Comparison of ENCODE assay signal across 24 cellular contexts in genomic region chr11:12267921-12268320, GRCh38.
"Had no signal": no experiment of that assay in that cellular context is flagged by ENCODE, and none has a peak within 500 bp of the region (broad histone marks: within the 10 kb centered on the region; RNA-seq: fewer than 3 reads in every experiment).

No MANE protein-coding gene starts in this region.

- H3K9me3 ChIP-seq: body of pancreas, neutrophil, pancreas had no signal

- H3K27me3 Mint-ChIP-seq: activated CD4-positive, alpha-beta T cell treated with anti-CD3 and anti-CD28 coated beads for 36 hours; dendritic cell treated with granulocyte-macrophage colony-stimulating factor and Interleukin-4, amounts not matched to agents 40 ng/mL and 50 ng/mL, for 4 days; stimulated activated naive CD8-positive, alpha-beta T cell treated with anti-CD3 and anti-CD28 coated beads, Interleukin-15, amount 100 ng/mL, for 72 hours; type B pancreatic cell had no signal

- H3K27ac ChIP-seq: foreskin keratinocyte, neutrophil, pancreas had no signal

- H3K27me3 ChIP-seq: body of pancreas, foreskin keratinocyte, neutrophil, pancreas had no signal

- DNase-seq: activated B cell treated with CpG ODN at 0.5 μM for 24 hours; activated CD4-positive, alpha-beta T cell treated with anti-CD3 and anti-CD28 coated beads for 36 hours; activated CD4-positive, alpha-beta T cell treated with anti-CD3 and anti-CD28 coated beads, Interleukin-2, amount 50 U/mL, for 4 hours; activated CD8-positive, alpha-beta memory T cell treated with anti-CD3 and anti-CD28 coated beads, Interleukin-2, amount 50 U/mL, for 48 hours; activated naive CD4-positive, alpha-beta T cell treated with anti-CD3 and anti-CD28 coated beads for 36 hours; activated T-cell treated with anti-CD3 and anti-CD28 coated beads, Interleukin-2, amount 50 U/mL, for 4 hours; amygdala; body of pancreas; effector CD4-positive, alpha-beta T cell; erythroblast; foreskin keratinocyte; hippocampal formation; kidney glomerular epithelial cell; left ventricle myocardium superior; mammary epithelial cell; right cardiac atrium; stimulated activated CD4-positive, alpha-beta T cell treated with anti-CD3 and anti-CD28 coated beads, Interleukin-1b, Interleukin-23, amount 100 ng/mL, for 48 hours; stimulated activated naive CD8-positive, alpha-beta T cell treated with anti-CD3 and anti-CD28 coated beads, Interleukin-15, amount 100 ng/mL, for 72 hours had no signal

- H3K27ac Mint-ChIP-seq: activated B cell treated with CpG ODN at 0.5 μM for 24 hours; activated CD4-positive, alpha-beta T cell treated with anti-CD3 and anti-CD28 coated beads for 36 hours; activated naive CD4-positive, alpha-beta T cell treated with anti-CD3 and anti-CD28 coated beads for 36 hours; dendritic cell treated with granulocyte-macrophage colony-stimulating factor and Interleukin-4, amounts not matched to agents 40 ng/mL and 50 ng/mL, for 4 days; T-helper 1 cell treated with Interleukin-12 subunit alpha and Interleukin-12 subunit beta and Interleukin-4 antibody, amounts not matched to agents 30 μg/mL and 1 μg/mL, for 36 hours; type B pancreatic cell had no signal

- H3K4me1 Mint-ChIP-seq: activated B cell treated with CpG ODN at 0.5 μM for 24 hours; activated CD4-positive, alpha-beta T cell treated with anti-CD3 and anti-CD28 coated beads for 36 hours; stimulated activated naive CD8-positive, alpha-beta T cell treated with anti-CD3 and anti-CD28 coated beads, Interleukin-15, amount 100 ng/mL, for 72 hours had no signal

- H3K9me3 Mint-ChIP-seq: activated B cell treated with CpG ODN at 0.5 μM for 24 hours; activated naive CD4-positive, alpha-beta T cell treated with anti-CD3 and anti-CD28 coated beads for 36 hours; activated T-cell treated with anti-CD3 and anti-CD28 coated beads, Interleukin-2, amount 50 U/mL, for 4 hours; dendritic cell treated with granulocyte-macrophage colony-stimulating factor and Interleukin-4, amounts not matched to agents 40 ng/mL and 50 ng/mL, for 4 days; nephron; stimulated activated naive CD8-positive, alpha-beta T cell treated with anti-CD3 and anti-CD28 coated beads, Interleukin-15, amount 100 ng/mL, for 72 hours; T-helper 1 cell treated with Interleukin-12 subunit alpha and Interleukin-12 subunit beta and Interleukin-4 antibody, amounts not matched to agents 30 μg/mL and 1 μg/mL, for 36 hours; type B pancreatic cell had no signal

- H3K36me3 Mint-ChIP-seq: type B pancreatic cell had no signal

- ATAC-seq: activated CD4-positive, alpha-beta T cell treated with anti-CD3 and anti-CD28 coated beads for 36 hours; activated T-cell treated with anti-CD3 and anti-CD28 coated beads, Interleukin-2, amount 50 U/mL, for 4 hours; body of pancreas; foreskin keratinocyte; left ventricle myocardium superior; pancreas; right cardiac atrium; stimulated activated naive CD8-positive, alpha-beta T cell treated with anti-CD3 and anti-CD28 coated beads, Interleukin-15, amount 100 ng/mL, for 72 hours had no signal

- H3K4me3 Mint-ChIP-seq: activated B cell treated with CpG ODN at 0.5 μM for 24 hours; activated CD4-positive, alpha-beta T cell treated with anti-CD3 and anti-CD28 coated beads for 36 hours; activated naive CD4-positive, alpha-beta T cell treated with anti-CD3 and anti-CD28 coated beads for 36 hours; activated T-cell treated with anti-CD3 and anti-CD28 coated beads, Interleukin-2, amount 50 U/mL, for 4 hours; dendritic cell treated with granulocyte-macrophage colony-stimulating factor and Interleukin-4, amounts not matched to agents 40 ng/mL and 50 ng/mL, for 4 days; nephron; stimulated activated naive CD8-positive, alpha-beta T cell treated with anti-CD3 and anti-CD28 coated beads, Interleukin-15, amount 100 ng/mL, for 72 hours; T-helper 1 cell treated with Interleukin-12 subunit alpha and Interleukin-12 subunit beta and Interleukin-4 antibody, amounts not matched to agents 30 μg/mL and 1 μg/mL, for 36 hours; type B pancreatic cell had no signal

- H3K4me3 ChIP-seq: body of pancreas, pancreas had no signal

- H3K36me3 ChIP-seq: neutrophil, pancreas had no signal

- H3K4me1 ChIP-seq: foreskin keratinocyte had no signal
